In the genomic region with DNA sequence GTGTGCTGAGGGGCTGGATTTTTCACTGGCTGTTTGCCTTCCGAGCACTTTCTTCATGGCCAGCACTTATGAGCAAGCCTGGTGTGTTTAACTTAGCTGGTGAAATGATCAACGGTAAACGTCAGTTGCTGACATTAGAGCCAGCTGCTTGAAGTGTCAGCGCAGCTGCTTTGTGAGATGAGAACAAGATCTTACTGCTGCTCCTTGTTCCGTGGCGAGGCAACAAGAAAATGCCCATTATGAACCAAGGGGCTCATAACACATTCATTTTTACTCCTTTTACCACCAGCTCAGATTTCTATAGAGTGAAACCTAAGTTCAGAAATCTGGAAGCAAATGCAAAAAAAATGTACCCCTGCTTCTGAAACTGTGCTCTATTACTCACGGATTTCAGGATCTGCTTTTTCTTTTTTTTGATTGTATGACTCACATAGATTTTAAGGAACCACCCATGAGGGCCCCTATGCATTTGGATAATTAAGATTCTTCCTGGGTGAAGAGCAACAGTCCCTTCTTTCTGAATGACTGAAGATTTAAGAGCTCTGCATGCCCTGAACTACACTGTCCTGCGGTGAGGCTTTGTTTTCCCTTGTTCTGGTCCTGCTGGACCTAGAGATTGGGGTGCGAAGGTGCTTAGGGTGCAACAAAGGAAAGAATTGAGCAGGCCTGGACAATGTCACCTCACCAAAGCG, we compare ENCODE assay signal across 8 cellular contexts.
A peak's percentile ranks its signal among the peaks of the same experiment; 100 is the strongest.
DNase-seq lines count a peak whose midpoint lies in the region; ATAC-seq and TF ChIP-seq lines count a peak whose summit lies in the region.

No MANE protein-coding gene starts in this region.

- H3K36me3 ChIP-seq in SJCRH30 (no peaks in the 10 kb centered on the region), right atrium auricular region (no peaks in the 10 kb centered on the region)

- H3K27me3 Mint-ChIP-seq in stimulated activated memory B cell treated with anti-CD40 and anti-IgM and Interleukin-4, amounts not matched to agents 10 μg/mL and 1 μg/mL and 100 μg/mL, for 72 hours, result peaks cover 7% of the 10 kb centered on the region

- no peaks in the 10 kb centered on the region for H3K36me3 Mint-ChIP-seq in stimulated activated memory B cell treated with anti-CD40 and anti-IgM and Interleukin-4, amounts not matched to agents 10 μg/mL and 1 μg/mL and 100 μg/mL, for 72 hours

- H3K4me3 ChIP-seq in AG10803 (ENCODE audit: low read length) (peak overlapping the region; percentile 31), SJCRH30 (peak overlapping the region; percentile 43), right atrium auricular region (no peak overlapping the region)

- peaks cover 14% of the 10 kb centered on the region for H3K4me1 ChIP-seq in SJCRH30
- H3K4me1 ChIP-seq in right atrium auricular region, result peaks cover 0 to 4% of the 10 kb centered on the region in 2 donors

- H3K4me1 Mint-ChIP-seq in stimulated activated memory B cell treated with anti-CD40 and anti-IgM and Interleukin-4, amounts not matched to agents 10 μg/mL and 1 μg/mL and 100 μg/mL, for 72 hours, result peaks cover 13% of the 10 kb centered on the region

- DNase-seq in AG10803 (ENCODE audit: low read depth) (peak; percentile 73), LoVo (ENCODE audit: low spot score) (peak; percentile 33), SJCRH30 (peak; percentile 72 to 89), right atrium auricular region (ENCODE audit: low spot score) (no peak), HuH-7.5 (ENCODE audit: low spot score) (no peak)

- H3K27me3 ChIP-seq in SJCRH30 (no peaks in the 10 kb centered on the region), right atrium auricular region (no peaks in the 10 kb centered on the region)

- peak; percentile 61 for ATAC-seq in stimulated activated memory B cell treated with anti-CD40 and anti-IgM and Interleukin-4, amounts not matched to agents 10 μg/mL and 1 μg/mL and 100 μg/mL, for 72 hours
- ATAC-seq in HG03039 (IDR thresholded peaks at IDR 0.05; ENCODE audit: unreplicated experiment) (no peak), GM18858 (IDR thresholded peaks at IDR 0.05; ENCODE audit: unreplicated experiment) (no peak)

- H3K9me3 ChIP-seq in SJCRH30 (replicated peaks), result no peaks in the 10 kb centered on the region
- no peaks in the 10 kb centered on the region for H3K9me3 ChIP-seq in right atrium auricular region

- H3K27ac Mint-ChIP-seq in stimulated activated memory B cell treated with anti-CD40 and anti-IgM and Interleukin-4, amounts not matched to agents 10 μg/mL and 1 μg/mL and 100 μg/mL, for 72 hours, result no peak overlapping the region

- H3K27ac ChIP-seq in SJCRH30, result peak overlapping the region; percentile 85
- peak overlapping the region; percentile 24 to 40 for H3K27ac ChIP-seq in right atrium auricular region

- no peaks in the 10 kb centered on the region for H3K9me3 Mint-ChIP-seq in stimulated activated memory B cell treated with anti-CD40 and anti-IgM and Interleukin-4, amounts not matched to agents 10 μg/mL and 1 μg/mL and 100 μg/mL, for 72 hours

- TF ChIP-seq CTCF in AG10803 (conservative IDR thresholded peaks at IDR 0.05; ENCODE audit: low read length) (no peak), right atrium auricular region (IDR thresholded peaks at IDR 0.05) (no peak)

- no peak overlapping the region for H3K4me3 Mint-ChIP-seq in stimulated activated memory B cell treated with anti-CD40 and anti-IgM and Interleukin-4, amounts not matched to agents 10 μg/mL and 1 μg/mL and 100 μg/mL, for 72 hours

Comparison
In these comparisons a context has a peak if more than half of its experiments do, and no peak if none do; other contexts are left out.
1. DNase-seq: peak in AG10803 (single experiment), LoVo (single experiment) and SJCRH30 (2 of 2); none in right atrium auricular region (single experiment) and HuH-7.5 (single experiment).
2. H3K4me3 ChIP-seq: peak in AG10803 (single experiment) and SJCRH30 (single experiment); none in right atrium auricular region (0 of 2).